In the genomic region with DNA sequence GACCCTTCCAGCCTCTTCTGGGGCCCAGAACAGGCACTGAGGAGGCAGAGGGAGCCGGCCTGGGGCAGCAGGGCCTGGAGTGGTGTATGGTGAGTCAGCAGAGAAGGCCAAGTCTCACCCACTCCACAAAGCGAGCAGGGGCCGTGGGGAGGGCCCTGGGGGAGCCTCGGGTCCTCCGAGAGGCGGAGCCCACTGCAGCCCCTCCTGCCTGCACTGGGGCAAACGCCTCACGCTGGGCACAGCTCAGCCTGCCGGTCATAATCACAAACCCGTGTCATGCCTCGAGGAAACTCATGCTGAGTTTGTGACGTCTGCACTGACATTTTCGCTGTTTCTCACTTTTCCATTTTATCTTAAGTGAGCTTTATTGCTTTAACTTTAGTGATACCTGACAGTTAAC, we compare ENCODE assay signal across 1 cellular context.
TF ChIP-seq lines count a peak whose summit lies in the region.

No MANE protein-coding gene starts in this region.

TF ChIP-seq in K562, 482 proteins besides CTCF, POLR2A, EP300 and RAD21 (continued from another document):
- TF ChIP-seq ZNF407 (IDR thresholded peaks at IDR 0.05; ENCODE audit: low read depth) (no peak), EP400 (IDR thresholded peaks at IDR 0.05) (no peak), RBM25 (IDR thresholded peaks at IDR 0.05; ENCODE audit: low read depth, low read length, severe bottlenecking) (no peak), MTF1 (CRISPR knock-in tag; IDR thresholded peaks at IDR 0.05; ENCODE audit: borderline replicate concordance) (no peak)
TF ChIP-seq in K562: peak in this region for 6.
